Comparison of ENCODE assay signal across 8 cellular contexts in genomic region chr7:5595545-5596045, GRCh38. TPM values are rescaled to one million over a fixed set of nuclear protein-coding genes. Genes with fewer than 3 reads are reported as not detected.
DNase-seq lines count a peak whose midpoint lies in the region; ATAC-seq and TF ChIP-seq lines count a peak whose summit lies in the region.

No MANE protein-coding gene starts in this region.

- no peaks in the 10 kb centered on the region for H3K9me3 Mint-ChIP-seq in activated CD8-positive, alpha-beta memory T cell treated with anti-CD3 and anti-CD28 coated beads, Interleukin-2, amount 10 ng/mL, durations not matched to agents 7 days and 5 days (ENCODE audit: low read depth)
- no peaks in the 10 kb centered on the region for H3K9me3 Mint-ChIP-seq in T-cell

- no peak for TF ChIP-seq EP300 in esophagus muscularis mucosa (IDR thresholded peaks at IDR 0.05)
- no peak for TF ChIP-seq EP300 in ovary (IDR thresholded peaks at IDR 0.05)

- no peaks in the 10 kb centered on the region for H3K36me3 ChIP-seq in esophagus muscularis mucosa
- no peaks in the 10 kb centered on the region for H3K36me3 ChIP-seq in ovary

- peaks cover 33% of the 10 kb centered on the region for H3K27me3 Mint-ChIP-seq in activated CD8-positive, alpha-beta memory T cell treated with anti-CD3 and anti-CD28 coated beads, Interleukin-2, amount 10 ng/mL, durations not matched to agents 7 days and 5 days
- peaks cover 19 to 24% of the 10 kb centered on the region in 2 donors for H3K27me3 Mint-ChIP-seq in T-cell

- H3K27ac Mint-ChIP-seq in activated CD8-positive, alpha-beta memory T cell treated with anti-CD3 and anti-CD28 coated beads, Interleukin-2, amount 10 ng/mL, durations not matched to agents 7 days and 5 days = peak overlapping the region; percentile 61
- peak overlapping the region; percentile 39 to 42 for H3K27ac Mint-ChIP-seq in T-cell

- H3K36me3 Mint-ChIP-seq in activated CD8-positive, alpha-beta memory T cell treated with anti-CD3 and anti-CD28 coated beads, Interleukin-2, amount 10 ng/mL, durations not matched to agents 7 days and 5 days = no peaks in the 10 kb centered on the region
- H3K36me3 Mint-ChIP-seq in T-cell = no peaks in the 10 kb centered on the region

- DNase-seq in activated CD8-positive, alpha-beta memory T cell treated with anti-CD3 and anti-CD28 coated beads, Interleukin-2, amount 10 ng/mL, durations not matched to agents 7 days and 5 days = peak; percentile 47
- DNase-seq in activated CD8-positive, alpha-beta memory T cell treated with anti-CD3 and anti-CD28 coated beads, Interleukin-2, amount 50 U/mL, for 48 hours = no peak
- DNase-seq in T-cell (no peak), esophagus muscularis mucosa (ENCODE audit: extremely low spot score) (no peak), ovary (no peak), mesenteric fat pad (ENCODE audit: low spot score) (no peak), COLO829 (ENCODE audit: low spot score) (no peak), DMS53 treated with DMSO at 0.1 percent for 48 hours (lab: John Stamatoyannopoulos, UW; ENCODE audit: unreplicated experiment) (no peak)

- no peak for TF ChIP-seq CTCF in esophagus muscularis mucosa (IDR thresholded peaks at IDR 0.05)
- TF ChIP-seq CTCF in ovary (IDR thresholded peaks at IDR 0.05) = no peak

- peaks cover 29% of the 10 kb centered on the region for H3K4me1 Mint-ChIP-seq in activated CD8-positive, alpha-beta memory T cell treated with anti-CD3 and anti-CD28 coated beads, Interleukin-2, amount 10 ng/mL, durations not matched to agents 7 days and 5 days
- H3K4me1 Mint-ChIP-seq in T-cell = peaks cover 22 to 26% (median 26%) of the 10 kb centered on the region in 3 donors

- H3K4me1 ChIP-seq in esophagus muscularis mucosa = peaks cover 56 to 79% (median 75%) of the 10 kb centered on the region in 4 donors
- H3K4me1 ChIP-seq in ovary (ENCODE audit: insufficient read depth) = peaks cover 33% of the 10 kb centered on the region

- H3K4me3 Mint-ChIP-seq in activated CD8-positive, alpha-beta memory T cell treated with anti-CD3 and anti-CD28 coated beads, Interleukin-2, amount 10 ng/mL, durations not matched to agents 7 days and 5 days = peak overlapping the region; percentile 56
- peak overlapping the region; percentile 47 to 76 (median 66) for H3K4me3 Mint-ChIP-seq in T-cell

- CTCF ChIA-PET in activated CD8-positive, alpha-beta memory T cell treated with anti-CD3 and anti-CD28 coated beads, Interleukin-2, amount 10 ng/mL, durations not matched to agents 7 days and 5 days (lab: Charles Lee) = interaction anchor here (0.9 to 2.3 kb wide), 7 partner anchors 24 to 100 kb away, joined by 3 to 8 read pairs (median 4); no protein-coding TSS in a partner anchor
- CTCF ChIA-PET in T-cell (lab: Charles Lee) = interaction anchor here (0.6 to 0.7 kb wide), 2 partner anchors 46 to 511 kb away, joined by 4 to 9 read pairs; no protein-coding TSS in a partner anchor

- POLR2A ChIA-PET in T-cell (lab: Charles Lee) = interaction anchor here in 1 of 2 donors (0.5 kb wide), 1 partner anchor 21 kb away, joined by 3 read pairs; no protein-coding TSS in a partner anchor

- intact Hi-C loops in esophagus muscularis mucosa (cut with DNase I) = no loop called here
- intact Hi-C loops in ovary (cut with DNase I) = no loop called here

- H3K27ac ChIP-seq in esophagus muscularis mucosa (replicated peaks in 1 of 4) (peak overlapping the region; percentile 47 to 74 (median 64)), ovary (peak overlapping the region; percentile 70 to 81)

- TF ChIP-seq POLR2A in esophagus muscularis mucosa (IDR thresholded peaks at IDR 0.05; ENCODE audit: low read depth) (no peak), ovary (IDR thresholded peaks at IDR 0.05) (no peak)

- WGBS in esophagus muscularis mucosa = 17% methylated on average over 7 of the region's 9 CpGs
- WGBS in ovary, 3 donors = 1 to 8% (median 2%) methylated on average over 9 of the region's 9 CpGs

- peaks cover 0 to 48% (median 11%) of the 10 kb centered on the region in 4 donors for H3K27me3 ChIP-seq in esophagus muscularis mucosa
- no peaks in the 10 kb centered on the region for H3K27me3 ChIP-seq in ovary

- peak overlapping the region; percentile 48 to 72 (median 62) for H3K4me3 ChIP-seq in esophagus muscularis mucosa
- H3K4me3 ChIP-seq in ovary = peak overlapping the region; percentile 66

- no peaks in the 10 kb centered on the region for H3K9me3 ChIP-seq in esophagus muscularis mucosa
- H3K9me3 ChIP-seq in ovary = no peaks in the 10 kb centered on the region

- peak; percentile 2 for ATAC-seq in activated CD8-positive, alpha-beta memory T cell treated with anti-CD3 and anti-CD28 coated beads, Interleukin-2, amount 10 ng/mL, durations not matched to agents 7 days and 5 days
- ATAC-seq in T-cell (replicated peaks in 1 of 4) = peak in 2 of 4 experiments; percentile 6 to 9

RNA-seq across cellular contexts. Expression of gene FSCN1, which starts 3.0 kb away (rescaled TPM):
- 1 to 10 TPM; 4.4 to 6.2 TPM for total RNA-seq in activated CD8-positive, alpha-beta memory T cell treated with anti-CD3 and anti-CD28 coated beads, Interleukin-2, amount 10 ng/mL, durations not matched to agents 7 days and 5 days
- total RNA-seq in T-cell (1 to 10 TPM; 4.6 to 6.4 (median 5.7) TPM), esophagus muscularis mucosa (10 to 100 TPM; 15.0 to 28.4 (median 21.2) TPM), ovary (100 to 1,000 TPM in 3 of 7 donors, 10 to 100 TPM in 4; 55.3 to 182 (median 96.0) TPM), mesenteric fat pad (43.1 TPM)
- polyA plus RNA-seq in ovary = 10 to 100 TPM; 12.9 to 57.7 TPM
